8 cellular contexts compared by ENCODE assay signal in the genomic region with DNA sequence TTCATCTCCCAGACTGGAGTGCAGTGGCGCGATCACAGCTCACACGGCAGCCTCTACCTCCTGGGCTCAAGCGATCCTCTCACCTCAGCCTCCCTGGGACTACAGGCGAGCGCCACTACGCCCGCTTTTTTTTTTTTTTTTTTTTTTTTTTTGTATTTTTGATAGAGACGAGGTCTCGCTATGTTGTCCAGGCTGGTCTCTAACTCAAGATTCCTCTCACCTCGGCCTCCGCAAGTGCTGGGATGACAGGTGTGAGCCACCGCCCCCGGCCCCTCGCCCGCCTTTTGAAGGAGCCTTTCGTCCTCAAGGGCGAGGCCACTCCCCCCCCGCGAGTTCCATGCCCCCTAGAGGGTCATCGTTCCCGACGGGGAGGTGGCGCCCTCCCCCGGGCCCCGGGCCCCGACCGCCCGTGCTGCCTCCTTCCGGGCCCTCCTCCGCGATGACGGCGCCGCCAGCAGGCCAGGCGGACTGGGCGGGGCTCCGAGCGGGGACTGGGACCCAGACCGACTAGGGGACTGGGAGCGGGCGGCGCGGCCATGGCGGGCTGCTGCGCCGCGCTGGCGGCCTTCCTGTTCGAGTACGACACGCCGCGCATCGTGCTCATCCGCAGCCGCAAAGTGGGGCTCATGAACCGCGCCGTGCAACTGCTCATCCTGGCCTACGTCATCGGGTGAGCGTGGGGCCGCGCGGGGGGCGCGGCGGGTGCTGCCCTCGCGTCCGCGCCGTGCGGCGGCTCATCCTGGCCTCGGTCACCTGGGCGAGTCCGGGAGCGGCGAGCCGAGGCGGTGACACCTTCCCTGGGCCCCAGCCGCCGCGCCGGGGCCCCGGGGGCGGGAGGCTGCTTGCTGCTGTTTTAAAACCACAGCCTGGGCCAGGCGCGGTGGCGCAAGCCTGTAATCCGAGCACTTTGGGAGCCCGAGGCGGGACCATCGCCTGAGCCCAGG. TPM values are rescaled to one million over a fixed set of nuclear protein-coding genes. Genes with fewer than 3 reads are reported as not detected.
A peak's percentile ranks its signal among the peaks of the same experiment; 100 is the strongest.
DNase-seq lines count a peak whose midpoint lies in the region; ATAC-seq and TF ChIP-seq lines count a peak whose summit lies in the region.

A gene with protein sequence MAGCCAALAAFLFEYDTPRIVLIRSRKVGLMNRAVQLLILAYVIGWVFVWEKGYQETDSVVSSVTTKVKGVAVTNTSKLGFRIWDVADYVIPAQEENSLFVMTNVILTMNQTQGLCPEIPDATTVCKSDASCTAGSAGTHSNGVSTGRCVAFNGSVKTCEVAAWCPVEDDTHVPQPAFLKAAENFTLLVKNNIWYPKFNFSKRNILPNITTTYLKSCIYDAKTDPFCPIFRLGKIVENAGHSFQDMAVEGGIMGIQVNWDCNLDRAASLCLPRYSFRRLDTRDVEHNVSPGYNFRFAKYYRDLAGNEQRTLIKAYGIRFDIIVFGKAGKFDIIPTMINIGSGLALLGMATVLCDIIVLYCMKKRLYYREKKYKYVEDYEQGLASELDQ (plus strand): TSS at position 501 of the 944 bp plus-strand sequence. CDS start 36 bp downstream, at position 537.

- H3K36me3 Mint-ChIP-seq in CD14-positive monocyte: peaks cover 10 to 17% of the 10 kb centered on the region in 2 donors
- H3K36me3 Mint-ChIP-seq in activated CD8-positive, alpha-beta T cell treated with anti-CD3 and anti-CD28 coated beads, Interleukin-2, amount 10 ng/mL, durations not matched to agents 7 days and 5 days (ENCODE audit: low read depth): peaks cover 29% of the 10 kb centered on the region
- no peaks in the 10 kb centered on the region for H3K36me3 Mint-ChIP-seq in memory B cell

- H3K9me3 Mint-ChIP-seq in CD14-positive monocyte (peaks cover 0 to 2% (median 0%) of the 10 kb centered on the region in 7 donors), memory B cell (no peaks in the 10 kb centered on the region)
- H3K9me3 Mint-ChIP-seq in activated CD8-positive, alpha-beta T cell treated with anti-CD3 and anti-CD28 coated beads, Interleukin-2, amount 10 ng/mL, durations not matched to agents 7 days and 5 days (ENCODE audit: insufficient read depth): no peaks in the 10 kb centered on the region

- H3K4me1 Mint-ChIP-seq in CD14-positive monocyte (peaks cover 47% of the 10 kb centered on the region), memory B cell (peaks cover 11% of the 10 kb centered on the region)
- H3K4me1 Mint-ChIP-seq in activated CD8-positive, alpha-beta T cell treated with anti-CD3 and anti-CD28 coated beads, Interleukin-2, amount 10 ng/mL, durations not matched to agents 7 days and 5 days (ENCODE audit: low read depth): peaks cover 41% of the 10 kb centered on the region

- CTCF ChIA-PET in activated CD8-positive, alpha-beta T cell treated with anti-CD3 and anti-CD28 coated beads, Interleukin-2, amount 10 ng/mL, durations not matched to agents 7 days and 5 days (lab: Charles Lee): interaction anchor here (0.7 to 1.0 kb wide), 5 partner anchors 14 to 150 kb away, joined by 3 to 6 read pairs (median 3); no protein-coding TSS in a partner anchor

- intact Hi-C loops in CD14-positive monocyte (cut with micrococcal nuclease): loop anchor here in 1 of 2 donors (5.0 kb wide), 1 partner anchor 33 kb away; no protein-coding TSS in a partner anchor

- TF ChIP-seq CTCF in CD14-positive monocyte (IDR thresholded peaks at IDR 0.05): peak; percentile 47

- DNase-seq in CD14-positive monocyte (ENCODE audit: low spot score) (peak; percentile 91), NCI-H748 treated with DMSO at 0.1 percent for 48 hours (lab: John Stamatoyannopoulos, UW) (peak; percentile 39), memory B cell (ENCODE audit: low spot score in 2 of 2) (peak; percentile 82 to 83)
- DNase-seq in activated CD8-positive, alpha-beta T cell treated with anti-CD3 and anti-CD28 coated beads, Interleukin-2, amount 10 ng/mL, durations not matched to agents 7 days and 5 days: peak; percentile 90
- DNase-seq in effector CD8-positive, alpha-beta T cell (lab: John Stamatoyannopoulos, UW): peak; percentile 73
- DNase-seq in stimulated activated CD8-positive, alpha-beta memory T cell treated with anti-CD3 and anti-CD28 coated beads, Interleukin-12 subunit alpha, Interleukin-12 subunit beta, amount 100 ng/mL, for 4 hours (ENCODE audit: low read depth): peak; percentile 81

- ATAC-seq in GM19351 (IDR thresholded peaks at IDR 0.05; ENCODE audit: unreplicated experiment) (peak; percentile 90), HG03520 (IDR thresholded peaks at IDR 0.05; ENCODE audit: unreplicated experiment) (peak; percentile 68), memory B cell (ENCODE audit: low read depth) (peak; percentile 85)
- peak; percentile 89 for ATAC-seq in activated CD8-positive, alpha-beta T cell treated with anti-CD3 and anti-CD28 coated beads, Interleukin-2, amount 10 ng/mL, durations not matched to agents 7 days and 5 days

- POLR2A ChIA-PET in activated CD8-positive, alpha-beta T cell treated with anti-CD3 and anti-CD28 coated beads, Interleukin-2, amount 10 ng/mL, durations not matched to agents 7 days and 5 days (lab: Charles Lee): interaction anchor here (0.7 to 1.2 kb wide), 3 partner anchors 14 to 81 kb away, joined by 3 to 5 read pairs (median 3); no protein-coding TSS in a partner anchor

- H3K27me3 Mint-ChIP-seq in CD14-positive monocyte (ENCODE audit: low read depth in 3 of 3) (no peaks in the 10 kb centered on the region), memory B cell (no peaks in the 10 kb centered on the region)
- peaks cover under 1% of the 10 kb centered on the region for H3K27me3 Mint-ChIP-seq in activated CD8-positive, alpha-beta T cell treated with anti-CD3 and anti-CD28 coated beads, Interleukin-2, amount 10 ng/mL, durations not matched to agents 7 days and 5 days (ENCODE audit: low read depth)

- H3K4me3 Mint-ChIP-seq in CD14-positive monocyte: peak within 1 kb of the TSS; percentile 82 to 92
- H3K4me3 Mint-ChIP-seq in activated CD8-positive, alpha-beta T cell treated with anti-CD3 and anti-CD28 coated beads, Interleukin-2, amount 10 ng/mL, durations not matched to agents 7 days and 5 days: peak within 1 kb of the TSS; percentile 82
- peak within 1 kb of the TSS; percentile 86 for H3K4me3 Mint-ChIP-seq in memory B cell

- H3K27ac Mint-ChIP-seq in CD14-positive monocyte (peak within 1 kb of the TSS; percentile 83 to 98 (median 96)), memory B cell (peak within 1 kb of the TSS; percentile 96)
- peak within 1 kb of the TSS; percentile 89 for H3K27ac Mint-ChIP-seq in activated CD8-positive, alpha-beta T cell treated with anti-CD3 and anti-CD28 coated beads, Interleukin-2, amount 10 ng/mL, durations not matched to agents 7 days and 5 days

RNA-seq across cellular contexts. Expression of the gene that starts here (rescaled TPM):
- 10 to 100 TPM; 61.8 to 74.7 TPM for polyA plus RNA-seq in CD14-positive monocyte
- total RNA-seq in activated CD8-positive, alpha-beta T cell treated with anti-CD3 and anti-CD28 coated beads, Interleukin-2, amount 10 ng/mL, durations not matched to agents 7 days and 5 days: 10 to 100 TPM; 38.7 to 41.0 TPM

Comparison
In these comparisons a context has a peak if more than half of its experiments do, and no peak if none do; other contexts are left out.
1. Peak in every context shown above with its lines: DNase-seq and ATAC-seq.
2. DNase-seq: peak in every context shown above with its lines; median percentile 91 in CD14-positive monocyte; 90 in activated CD8-positive, alpha-beta T cell treated with anti-CD3 and anti-CD28 coated beads, Interleukin-2, amount 10 ng/mL, durations not matched to agents 7 days and 5 days; 82 in memory B cell; 81 in stimulated activated CD8-positive, alpha-beta memory T cell treated with anti-CD3 and anti-CD28 coated beads, Interleukin-12 subunit alpha, Interleukin-12 subunit beta, amount 100 ng/mL, for 4 hours; 73 in effector CD8-positive, alpha-beta T cell; 39 in NCI-H748 treated with DMSO at 0.1 percent for 48 hours.